Comparison of ENCODE assay signal across 1 cellular context in genomic region chr7:143410523-143411004, GRCh38.
TF ChIP-seq lines count a peak whose summit lies in the region.

No MANE protein-coding gene starts in this region.

TF ChIP-seq in GM23338, 12 proteins besides CTCF, POLR2A, EP300 and RAD21 (continued from another document):
- TF ChIP-seq ZNF462 (CRISPR knock-in tag; IDR thresholded peaks at IDR 0.05) (no peak), EZH2 (IDR thresholded peaks at IDR 0.05; ENCODE audit: low read depth, unreplicated experiment) (no peak), ZNF331 (CRISPR knock-in tag; IDR thresholded peaks at IDR 0.05; ENCODE audit: low read depth) (no peak), CREB1 (CRISPR knock-in tag; IDR thresholded peaks at IDR 0.05; ENCODE audit: low read depth) (no peak), REST (IDR thresholded peaks at IDR 0.05; ENCODE audit: unreplicated experiment) (no peak)
